In genomic region chr5:15615859-15616258, GRCh38 we compare ENCODE assay signal across 19 cellular contexts.
"Had no signal": no experiment of that assay in that cellular context is flagged by ENCODE, and none has a peak within 500 bp of the region (broad histone marks: within the 10 kb centered on the region; RNA-seq: fewer than 3 reads in every experiment).

No MANE protein-coding gene starts in this region.

- H3K4me3 ChIP-seq: breast epithelium, hepatocyte, left lung, mucosa of descending colon, thoracic aorta had no signal

- H3K27me3 ChIP-seq: breast epithelium, hepatocyte, left lung had no signal

- ATAC-seq: activated CD4-positive, CD25-positive, alpha-beta regulatory T cell treated with anti-CD3 and anti-CD28 coated beads, Interleukin-2, amount 50 U/mL, for 24 hours; activated T-helper 17 cell treated with anti-CD3 and anti-CD28 coated beads, Interleukin-2, amount 50 U/mL, for 72 hours; effector memory CD8-positive, alpha-beta T cell; left lung; mucosa of descending colon; naive thymus-derived CD8-positive, alpha-beta T cell; stimulated activated effector memory CD8-positive, alpha-beta T cell treated with anti-CD3 and anti-CD28 coated beads, Interleukin-12 subunit alpha, Interleukin-12 subunit beta, amount 100 ng/mL, for 72 hours had no signal

- H3K4me1 ChIP-seq: breast epithelium, left lung, parathyroid adenoma had no signal

- H3K9ac ChIP-seq: parathyroid adenoma had no signal

- H3K4me1 Mint-ChIP-seq: activated T-helper 17 cell treated with anti-CD3 and anti-CD28 coated beads, Interleukin-2, amount 50 U/mL, for 72 hours; naive thymus-derived CD8-positive, alpha-beta T cell; stimulated activated effector memory CD8-positive, alpha-beta T cell treated with anti-CD3 and anti-CD28 coated beads, Interleukin-12 subunit alpha, Interleukin-12 subunit beta, amount 100 ng/mL, for 72 hours had no signal

- H3K9me3 ChIP-seq: breast epithelium, left lung, mucosa of descending colon, thoracic aorta had no signal

- H3K27ac Mint-ChIP-seq: activated T-helper 17 cell treated with anti-CD3 and anti-CD28 coated beads, Interleukin-2, amount 50 U/mL, for 72 hours; effector memory CD8-positive, alpha-beta T cell; naive thymus-derived CD8-positive, alpha-beta T cell; stimulated activated effector memory CD8-positive, alpha-beta T cell treated with anti-CD3 and anti-CD28 coated beads, Interleukin-12 subunit alpha, Interleukin-12 subunit beta, amount 100 ng/mL, for 72 hours had no signal

- H3K4me2 ChIP-seq: hepatocyte had no signal

- H3K36me3 Mint-ChIP-seq: naive thymus-derived CD8-positive, alpha-beta T cell; stimulated activated effector memory CD8-positive, alpha-beta T cell treated with anti-CD3 and anti-CD28 coated beads, Interleukin-12 subunit alpha, Interleukin-12 subunit beta, amount 100 ng/mL, for 72 hours had no signal

- H3K27me3 Mint-ChIP-seq: activated T-helper 17 cell treated with anti-CD3 and anti-CD28 coated beads, Interleukin-2, amount 50 U/mL, for 72 hours; effector memory CD8-positive, alpha-beta T cell; naive thymus-derived CD8-positive, alpha-beta T cell had no signal

- H2AFZ ChIP-seq: hepatocyte, parathyroid adenoma had no signal

- DNase-seq: activated naive CD4-positive, alpha-beta T cell treated with Interleukin-2 at 50 U/mL for 16 hours; aorta; cerebellar nuclear complex; dermis blood vessel endothelial cell; effector memory CD8-positive, alpha-beta T cell; left lung; mucosa of descending colon; naive thymus-derived CD8-positive, alpha-beta T cell; stimulated activated CD4-positive, alpha-beta T cell treated with anti-CD3 and anti-CD28 coated beads, Interleukin-12 subunit alpha, Interleukin-12 subunit beta, amount 100 ng/mL, for 4 hours; stimulated activated CD4-positive, alpha-beta T cell treated with anti-CD3 and anti-CD28 coated beads, Interleukin-2, amount 100 ng/mL, for 24 hours; T1000 had no signal

- H3K27ac ChIP-seq: breast epithelium, epithelial cell of prostate, hepatocyte, left lung, parathyroid adenoma, thoracic aorta had no signal

- H3K79me2 ChIP-seq: parathyroid adenoma had no signal

- H3K36me3 ChIP-seq: breast epithelium, left lung, thoracic aorta had no signal

- H3K4me3 Mint-ChIP-seq: activated T-helper 17 cell treated with anti-CD3 and anti-CD28 coated beads, Interleukin-2, amount 50 U/mL, for 72 hours; effector memory CD8-positive, alpha-beta T cell; naive thymus-derived CD8-positive, alpha-beta T cell; stimulated activated effector memory CD8-positive, alpha-beta T cell treated with anti-CD3 and anti-CD28 coated beads, Interleukin-12 subunit alpha, Interleukin-12 subunit beta, amount 100 ng/mL, for 72 hours had no signal
